In genomic region chr1:150282558-150282958, GRCh38 we compare ENCODE assay signal across 9 cellular contexts. TPM values are rescaled to one million over a fixed set of nuclear protein-coding genes. Genes with fewer than 3 reads are reported as not detected.
A peak's percentile ranks its signal among the peaks of the same experiment; 100 is the strongest.
DNase-seq lines count a peak whose midpoint lies in the region; ATAC-seq and TF ChIP-seq lines count a peak whose summit lies in the region.
"Had no signal": no experiment of that assay in that cellular context is flagged by ENCODE, and none has a peak within 500 bp of the region (broad histone marks: within the 10 kb centered on the region; RNA-seq: fewer than 3 reads in every experiment).

No MANE protein-coding gene starts in this region.

- H3K9me3 Mint-ChIP-seq in T-helper 2 cell treated with Interferon-gamma antibody and Interleukin-4, amounts not matched to agents 5 μg/mL and 100 μg/mL, for 36 hours = no peaks in the 10 kb centered on the region

- no peaks in the 10 kb centered on the region for H3K9me3 ChIP-seq in testis

- in situ Hi-C loops in astrocyte of the cerebellum (cut with HindIII; ENCODE audit: low sequenced_read_pairs) = no loop called here

- TF ChIP-seq CTCF in astrocyte of the cerebellum (IDR thresholded peaks at IDR 0.05; ENCODE audit: low read depth, low read length, missing control alignments) (no peak), testis (IDR thresholded peaks at IDR 0.05) (no peak)

- H3K27me3 Mint-ChIP-seq in T-helper 2 cell treated with Interferon-gamma antibody and Interleukin-4, amounts not matched to agents 5 μg/mL and 100 μg/mL, for 36 hours (ENCODE audit: low read depth) = peaks cover 14% of the 10 kb centered on the region

- H3K27ac ChIP-seq in testis = peak overlapping the region; percentile 89 to 94

- no peak for DNase-seq in T-helper 2 cell treated with Interferon-gamma antibody and Interleukin-4, amounts not matched to agents 5 μg/mL and 100 μg/mL, for 36 hours (ENCODE audit: low spot score)
- DNase-seq in T-helper 2 cell (no peak), astrocyte of the cerebellum (ENCODE audit: low read depth) (no peak), left lobe of liver (ENCODE audit: low spot score) (no peak), testis (no peak)

- peaks cover 28% of the 10 kb centered on the region for H3K4me1 Mint-ChIP-seq in T-helper 2 cell treated with Interferon-gamma antibody and Interleukin-4, amounts not matched to agents 5 μg/mL and 100 μg/mL, for 36 hours (ENCODE audit: low read depth)

- H3K36me3 Mint-ChIP-seq in T-helper 2 cell treated with Interferon-gamma antibody and Interleukin-4, amounts not matched to agents 5 μg/mL and 100 μg/mL, for 36 hours (ENCODE audit: low read depth) = no peaks in the 10 kb centered on the region

- H3K4me3 ChIP-seq in astrocyte of the cerebellum (ENCODE audit: low read depth, low read length) (peak overlapping the region; percentile 51), testis (peak overlapping the region; percentile 60 to 65)

- H3K4me3 Mint-ChIP-seq in T-helper 2 cell treated with Interferon-gamma antibody and Interleukin-4, amounts not matched to agents 5 μg/mL and 100 μg/mL, for 36 hours = peak overlapping the region; percentile 86

- no peak for TF ChIP-seq POLR2A in testis (IDR thresholded peaks at IDR 0.05)

- H3K27ac Mint-ChIP-seq in T-helper 2 cell treated with Interferon-gamma antibody and Interleukin-4, amounts not matched to agents 5 μg/mL and 100 μg/mL, for 36 hours = no peak overlapping the region

- H3K36me3 ChIP-seq in testis (ENCODE audit: low read depth, missing control alignments) = no peaks in the 10 kb centered on the region

- peaks cover 15% of the 10 kb centered on the region for H3K4me1 ChIP-seq in testis

- WGBS in testis, 2 donors = 0 to 3% methylated on average over 20 to 21 of the region's 21 CpGs

- H3K27me3 ChIP-seq in testis = no peaks in the 10 kb centered on the region

- intact Hi-C loops in testis (cut with DNase I; ENCODE audit: low total_unique reads) = no loop called here

- ATAC-seq in left lobe of liver (peak; percentile 35), HG02884 (IDR thresholded peaks at IDR 0.05; ENCODE audit: unreplicated experiment) (no peak), HG03196 (IDR thresholded peaks at IDR 0.05; ENCODE audit: unreplicated experiment) (no peak), GM18498 (IDR thresholded peaks at IDR 0.05; ENCODE audit: unreplicated experiment) (no peak)

RNA-seq across cellular contexts. Expression of gene CIART, which starts 0.2 kb away (rescaled TPM):
- total RNA-seq in left lobe of liver (5.3 TPM), testis (10 to 100 TPM; 10.3 to 10.6 TPM)
- polyA plus RNA-seq in testis (ENCODE audit: insufficient read depth, low read depth, low replicate concordance) = 11.8 TPM

RNA-seq across cellular contexts. Expression of gene C1orf54, which starts 10.0 kb away (rescaled TPM):
- total RNA-seq in left lobe of liver (3.0 TPM), testis (1 to 10 TPM; 2.9 to 7.0 TPM)
- polyA plus RNA-seq in testis (ENCODE audit: insufficient read depth, low read depth, low replicate concordance) = 23.7 TPM

RNA-seq across cellular contexts. Expression of gene MRPS21, which starts 11.1 kb away (rescaled TPM):
- 27.0 TPM for total RNA-seq in left lobe of liver
- 10 to 100 TPM; 43.5 to 45.8 TPM for total RNA-seq in testis
- polyA plus RNA-seq in testis (ENCODE audit: insufficient read depth, low read depth, low replicate concordance) = 72.2 TPM

RNA-seq across cellular contexts. Expression of gene APH1A, which starts 13.7 kb away (rescaled TPM):
- 88.5 TPM for total RNA-seq in left lobe of liver
- 100 to 1,000 TPM in 1 of 2 donors, 10 to 100 TPM in 1; 64.0 to 102 TPM for total RNA-seq in testis
- 86.2 TPM for polyA plus RNA-seq in testis (ENCODE audit: insufficient read depth, low read depth, low replicate concordance)

RNA-seq across cellular contexts. Expression of gene CA14, which starts 25.0 kb away (rescaled TPM):
- total RNA-seq in left lobe of liver (5.6 TPM), testis (under 1 TPM in 1 of 2 donors, not detected in 1; 0.25 TPM)
- polyA plus RNA-seq in testis (ENCODE audit: insufficient read depth, low read depth, low replicate concordance) = 0.98 TPM
- total RNA-seq: RPMI7951 had no signal
